In genomic region chr1:43206721-43207228, GRCh38 we compare ENCODE assay signal across 11 cellular contexts. TPM values are rescaled to one million over a fixed set of nuclear protein-coding genes. Genes with fewer than 3 reads are reported as not detected.
DNase-seq lines count a peak whose midpoint lies in the region; ATAC-seq, FAIRE-seq and TF ChIP-seq lines count a peak whose summit lies in the region.
"Had no signal": no experiment of that assay in that cellular context is flagged by ENCODE, and none has a peak within 500 bp of the region (broad histone marks: within the 10 kb centered on the region; RNA-seq: fewer than 3 reads in every experiment).

No MANE protein-coding gene starts in this region.

- H3K9me3 ChIP-seq in kidney (ENCODE audit: control insufficient read depth in 1 of 2, low read length in 2 of 2) = no peaks in the 10 kb centered on the region

- peaks cover 7% of the 10 kb centered on the region for H3K4me1 Mint-ChIP-seq in brain

- CTCF ChIA-PET in HEK293T (lab: Yijun Ruan, JAX) = interaction anchor here (1.2 to 1.4 kb wide), 2 partner anchors 208 to 348 kb away, joined by 3 to 4 read pairs; no protein-coding TSS in a partner anchor

- H3K4me3 ChIP-seq in kidney (ENCODE audit: low read length in 2 of 2) = peak overlapping the region; percentile 2 to 23

- H3K36me3 ChIP-seq in kidney (ENCODE audit: control insufficient read depth in 1 of 2, insufficient read depth in 2 of 2, low read length in 2 of 2) = no peaks in the 10 kb centered on the region

- peaks cover 4% of the 10 kb centered on the region for H3K27me3 Mint-ChIP-seq in brain
- H3K27me3 Mint-ChIP-seq: dendritic cell treated with granulocyte-macrophage colony-stimulating factor and Interleukin-4, amounts not matched to agents 40 ng/mL and 50 ng/mL, for 4 days had no signal

- POLR2A ChIA-PET in HEK293T (lab: Yijun Ruan, JAX) = interaction anchor here (1.7 kb wide), 1 partner anchor 34 kb away, joined by 6 read pairs; the partner anchor contains the start of genes CFAP57 and EBNA1BP2

- ATAC-seq in HG03354 (IDR thresholded peaks at IDR 0.05; ENCODE audit: poor library complexity, severe bottlenecking, unreplicated experiment) = no peak
- no peak for ATAC-seq in GM19023 (IDR thresholded peaks at IDR 0.05; ENCODE audit: unreplicated experiment)

- peaks cover 11 to 14% of the 10 kb centered on the region in 2 donors for H3K4me1 ChIP-seq in kidney (ENCODE audit: control insufficient read depth in 1 of 2, insufficient read depth in 1 of 2, low read depth in 1 of 2, low read length in 2 of 2)

- FAIRE-seq in kidney (lab: Jason Lieb, UNC) = no peak
- FAIRE-seq: A204.1 had no signal

- peaks cover 9 to 18% (median 13%) of the 10 kb centered on the region in 5 experiments for H3K9me3 Mint-ChIP-seq in brain

- peak overlapping the region in 4 of 5 experiments; percentile 30 to 67 (median 54) for H3K27ac Mint-ChIP-seq in brain
- H3K27ac Mint-ChIP-seq: dendritic cell treated with granulocyte-macrophage colony-stimulating factor and Interleukin-4, amounts not matched to agents 40 ng/mL and 50 ng/mL, for 4 days; IgD-negative memory B cell had no signal

- H3K27ac ChIP-seq in kidney (ENCODE audit: low read depth in 2 of 2, low read length in 2 of 2) = peak overlapping the region; percentile 47 to 63

- H3K4me3 Mint-ChIP-seq in brain = no peak overlapping the region
- H3K4me3 Mint-ChIP-seq: dendritic cell treated with granulocyte-macrophage colony-stimulating factor and Interleukin-4, amounts not matched to agents 40 ng/mL and 50 ng/mL, for 4 days; IgD-negative memory B cell had no signal

- peaks cover 8% of the 10 kb centered on the region for H3K36me3 Mint-ChIP-seq in brain
- H3K36me3 Mint-ChIP-seq: IgD-negative memory B cell had no signal

- DNase-seq in NCI-H1694 treated with DMSO at 0.1 percent for 48 hours (lab: John Stamatoyannopoulos, UW) (peak; percentile 25), NCI-H1694 (lab: John Stamatoyannopoulos, UW) (no peak), kidney (peak; percentile 74), HUDEP-2 (lab: John Stamatoyannopoulos, UW; ENCODE audit: unreplicated experiment in 76 of 76) (no peak), HEK293T (ENCODE audit: extremely low spot score) (no peak)

- TF ChIP-seq CTCF in brain (conservative IDR thresholded peaks at IDR 0.05) (no peak), kidney (IDR thresholded peaks at IDR 0.05; ENCODE audit: borderline replicate concordance, extremely low read depth, insufficient read depth) (no peak)

- intact Hi-C loops in kidney (cut with DNase I) = no loop called here

- H3K9ac ChIP-seq in kidney (ENCODE audit: low read length in 2 of 2) = no peak overlapping the region

TF ChIP-seq in HEK293T, 16 proteins besides CTCF, POLR2A, EP300 and RAD21:
- TF ChIP-seq L3MBTL2 (conservative IDR thresholded peaks at IDR 0.05) = no peak
- no peak for TF ChIP-seq TARDBP (IDR thresholded peaks at IDR 0.05)
- TF ChIP-seq LEF1 (IDR thresholded peaks at IDR 0.05; ENCODE audit: borderline replicate concordance) = no peak
- TF ChIP-seq SUZ12 (IDR thresholded peaks at IDR 0.05) = no peak
- no peak for TF ChIP-seq ELF4 (IDR thresholded peaks at IDR 0.05)
- no peak for TF ChIP-seq FOXK2 (IDR thresholded peaks at IDR 0.05)
- TF ChIP-seq FOXM1 (IDR thresholded peaks at IDR 0.05; ENCODE audit: borderline replicate concordance) = no peak
- TF ChIP-seq ZNF384 (IDR thresholded peaks at IDR 0.05) = no peak
- TF ChIP-seq NFRKB (IDR thresholded peaks at IDR 0.05) = no peak
- no peak for TF ChIP-seq SP1 (IDR thresholded peaks at IDR 0.05)
- TF ChIP-seq PKNOX1 (IDR thresholded peaks at IDR 0.05) = no peak
- no peak for TF ChIP-seq ARNT (IDR thresholded peaks at IDR 0.05)
- no peak for TF ChIP-seq FOXA1 (IDR thresholded peaks at IDR 0.05)
- no peak for TF ChIP-seq CTBP1 (IDR thresholded peaks at IDR 0.05; ENCODE audit: borderline replicate concordance)
- no peak for TF ChIP-seq BHLHE40 (IDR thresholded peaks at IDR 0.05; ENCODE audit: borderline replicate concordance)
- TF ChIP-seq HDGF (IDR thresholded peaks at IDR 0.05; ENCODE audit: borderline replicate concordance) = no peak

RNA-seq across cellular contexts. Expression of gene CFAP57, which starts 34.6 kb away (rescaled TPM):
- polyA plus RNA-seq in brain (ENCODE audit: insufficient read depth, low read depth, low replicate concordance) = 0.73 TPM
- total RNA-seq in kidney = 2.3 TPM
- polyA plus RNA-seq in kidney (ENCODE audit: insufficient read depth, low read depth, low replicate concordance) = 0.34 TPM

RNA-seq across cellular contexts. Expression of gene EBNA1BP2, which starts 34.7 kb away (rescaled TPM):
- polyA plus RNA-seq in brain (ENCODE audit: insufficient read depth, low read depth, low replicate concordance) = 89.5 TPM
- 52.5 TPM for total RNA-seq in kidney
- 98.8 TPM for polyA plus RNA-seq in kidney (ENCODE audit: insufficient read depth, low read depth, low replicate concordance)

Comparison
In these comparisons a context has a peak if more than half of its experiments do, and no peak if none do; other contexts are left out.
1. DNase-seq: peak in NCI-H1694 treated with DMSO at 0.1 percent for 48 hours (single experiment) and kidney (single experiment); none in NCI-H1694 (single experiment), HUDEP-2 (0 of 76) and HEK293T (single experiment).